14 cellular contexts compared by ENCODE assay signal in the genomic region with DNA sequence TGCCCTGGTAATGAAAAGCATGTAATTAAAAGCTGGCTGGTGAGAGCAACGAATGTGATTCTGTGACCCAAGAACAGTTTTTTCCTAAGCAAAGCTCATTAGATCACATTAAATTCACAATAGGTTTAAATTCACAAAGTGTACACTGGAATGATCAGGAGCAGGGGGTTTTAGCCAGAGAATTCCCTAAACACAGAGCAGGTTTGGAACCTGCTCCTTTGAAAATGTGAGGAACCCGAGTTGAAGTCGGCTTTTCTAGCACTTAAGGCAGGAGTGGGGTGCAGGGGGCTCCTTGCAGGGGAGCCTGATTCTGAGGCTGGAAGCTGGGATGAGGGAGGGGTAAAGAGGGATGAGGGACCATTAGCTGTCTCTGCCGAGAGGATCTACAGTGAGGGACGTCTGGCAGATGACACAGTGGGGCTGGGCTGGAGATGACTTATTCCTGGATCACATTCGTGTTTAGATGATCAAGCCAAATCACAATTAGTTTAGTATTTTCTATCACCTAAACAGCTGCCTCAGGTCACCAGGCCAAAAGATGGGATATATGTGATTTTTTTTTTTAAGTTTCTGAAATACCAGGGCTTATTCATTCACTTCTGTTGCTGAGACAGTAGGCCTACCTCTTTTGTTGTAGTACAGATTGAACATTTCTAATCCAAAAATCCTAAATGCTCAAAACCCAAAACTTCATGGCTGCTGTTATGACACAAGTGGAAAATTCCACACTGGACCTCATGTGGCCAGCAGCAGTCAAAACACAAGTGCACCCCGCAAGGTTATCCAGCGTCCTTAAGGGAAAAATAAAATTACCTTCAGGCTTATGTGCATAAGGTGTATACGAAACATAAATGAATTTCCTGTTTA.
A peak's percentile ranks its signal among the peaks of the same experiment; 100 is the strongest.
DNase-seq lines count a peak whose midpoint lies in the region; ATAC-seq, FAIRE-seq and TF ChIP-seq lines count a peak whose summit lies in the region.
"Had no signal": no experiment of that assay in that cellular context is flagged by ENCODE, and none has a peak within 500 bp of the region (broad histone marks: within the 10 kb centered on the region; RNA-seq: fewer than 3 reads in every experiment).

No MANE protein-coding gene starts in this region.

- H3K36me3 ChIP-seq in esophagus squamous epithelium (no peaks in the 10 kb centered on the region), mammary epithelial cell (ENCODE audit: insufficient read depth, low read length) (no peaks in the 10 kb centered on the region)

- H3K27me3 Mint-ChIP-seq in osteocyte (ENCODE audit: unreplicated experiment), result no peaks in the 10 kb centered on the region
- H3K27me3 Mint-ChIP-seq: memory B cell had no signal

- no peak overlapping the region for H2AFZ ChIP-seq in mammary epithelial cell (ENCODE audit: low read depth, low read length)

- CTCF ChIA-PET in mammary epithelial cell (lab: Charles Lee; ENCODE audit: low non-redundant PET), result no interaction called here

- H3K9me3 ChIP-seq in esophagus squamous epithelium, result no peaks in the 10 kb centered on the region
- no peaks in the 10 kb centered on the region for H3K9me3 ChIP-seq in mammary epithelial cell (replicated peaks; ENCODE audit: insufficient read depth, low read length)

- H3K36me3 Mint-ChIP-seq in osteocyte (ENCODE audit: unreplicated experiment), result no peaks in the 10 kb centered on the region
- H3K36me3 Mint-ChIP-seq: memory B cell had no signal

- no peak overlapping the region for H3K4me3 Mint-ChIP-seq in osteocyte (ENCODE audit: unreplicated experiment)
- H3K4me3 Mint-ChIP-seq: effector memory CD8-positive, alpha-beta T cell; memory B cell had no signal

- peaks cover 0 to 34% (median 21%) of the 10 kb centered on the region in 3 donors for H3K4me1 ChIP-seq in esophagus squamous epithelium
- H3K4me1 ChIP-seq in mammary epithelial cell (ENCODE audit: insufficient read depth, low read length), result peaks cover 13% of the 10 kb centered on the region

- no peaks in the 10 kb centered on the region for H3K9me3 Mint-ChIP-seq in osteocyte (ENCODE audit: unreplicated experiment)
- H3K9me3 Mint-ChIP-seq: effector memory CD8-positive, alpha-beta T cell; memory B cell had no signal

- TF ChIP-seq CTCF in esophagus squamous epithelium (IDR thresholded peaks at IDR 0.05) (no peak), osteocyte (IDR thresholded peaks at IDR 0.05) (no peak), mammary epithelial cell (conservative IDR thresholded peaks at IDR 0.05 in 1 of 2, IDR thresholded peaks at IDR 0.05 in 1 of 2; ENCODE audit: extremely low read depth in 1 of 2, insufficient read depth in 1 of 2, low read depth in 1 of 2, low read length in 2 of 2) (no peak)

- H3K27me3 ChIP-seq in esophagus squamous epithelium (no peaks in the 10 kb centered on the region), mammary epithelial cell (ENCODE audit: insufficient read depth, low read length) (no peaks in the 10 kb centered on the region)

- no peaks in the 10 kb centered on the region for H4K20me1 ChIP-seq in mammary epithelial cell (ENCODE audit: insufficient read depth, low read length)

- DNase-seq in COR-L47 (lab: John Stamatoyannopoulos, UW) (peak; percentile 67), NCI-H748 treated with DMSO at 0.1 percent for 48 hours (lab: John Stamatoyannopoulos, UW) (peak; percentile 26), esophagus squamous epithelium (lab: John Stamatoyannopoulos, UW) (no peak), osteocyte (ENCODE audit: extremely low spot score, unreplicated experiment) (no peak), GM19239 (ENCODE audit: insufficient read length, low spot score) (no peak), mammary epithelial cell (no peak)
- no peak for DNase-seq in activated CD4-positive, alpha-beta T cell treated with anti-CD3 and anti-CD28 coated beads for 4 hours
- DNase-seq: effector memory CD8-positive, alpha-beta T cell; NCI-H2029 treated with DMSO at 0.1 percent for 48 hours had no signal

- in situ Hi-C loops in mammary epithelial cell (cut with MboI; ENCODE audit: low sequenced_read_pairs in 2 of 2), result no loop called here

- no TSS peak for BruUV-seq in mammary epithelial cell (replicated peaks; lab: Mats Ljungman, UMichigan)

- H3K79me2 ChIP-seq in mammary epithelial cell (ENCODE audit: insufficient read depth, low read length), result no peaks in the 10 kb centered on the region

- H3K4me2 ChIP-seq in mammary epithelial cell (ENCODE audit: insufficient read depth, low read depth, low read length), result no peak overlapping the region

- no peak for FAIRE-seq in GM19239 (lab: Jason Lieb, UNC)
- FAIRE-seq: HepG2 had no signal

- H3K27ac ChIP-seq in esophagus squamous epithelium (peak overlapping the region in 3 of 4 donors; percentile 48 to 77 (median 51)), mammary epithelial cell (ENCODE audit: insufficient read depth, low read depth, low read length) (no peak overlapping the region)
- H3K27ac ChIP-seq: C4-2B had no signal

- no peak overlapping the region for H3K4me3 ChIP-seq in esophagus squamous epithelium
- no peak overlapping the region for H3K4me3 ChIP-seq in mammary epithelial cell (replicated peaks in 1 of 3; ENCODE audit: insufficient read depth in 1 of 3, low read depth in 2 of 3, low read length in 3 of 3)

- intact Hi-C loops in esophagus squamous epithelium (cut with DNase I) (no loop called here), mammary epithelial cell (cut with micrococcal nuclease) (no loop called here)

- peak overlapping the region; percentile 65 for H3K27ac Mint-ChIP-seq in osteocyte (ENCODE audit: unreplicated experiment)
- H3K27ac Mint-ChIP-seq: memory B cell had no signal

- dilution Hi-C loops in mammary epithelial cell (cut with HindIII; ENCODE audit: low sequenced_read_pairs), result no loop called here

- no peak for TF ChIP-seq POLR2A in esophagus squamous epithelium (IDR thresholded peaks at IDR 0.05)

- no peak for ATAC-seq in GM21529 (IDR thresholded peaks at IDR 0.05; ENCODE audit: unreplicated experiment)
- ATAC-seq: effector memory CD8-positive, alpha-beta T cell; Panc1 had no signal

- no peak overlapping the region for H3K9ac ChIP-seq in mammary epithelial cell (ENCODE audit: insufficient read depth, low read length)

- 63 to 74% methylated on average over 8 to 9 of the region's 9 CpGs for WGBS in esophagus squamous epithelium, 2 donors
- 98% methylated on average over 6 of the region's 9 CpGs for WGBS in mammary epithelial cell (ENCODE audit: low coverage, missing lambda C conversion rate)

- H3K4me1 Mint-ChIP-seq in osteocyte (ENCODE audit: unreplicated experiment), result peaks cover 49% of the 10 kb centered on the region
- H3K4me1 Mint-ChIP-seq: memory B cell had no signal

Comparison
In these comparisons a context has a peak if more than half of its experiments do, and no peak if none do; other contexts are left out.
1. DNase-seq: peak in COR-L47 (single experiment) and NCI-H748 treated with DMSO at 0.1 percent for 48 hours (single experiment); none in esophagus squamous epithelium (single experiment), osteocyte (single experiment), activated CD4-positive, alpha-beta T cell treated with anti-CD3 and anti-CD28 coated beads for 4 hours (0 of 2), GM19239 (single experiment) and mammary epithelial cell (single experiment).